25 cellular contexts compared by ENCODE assay signal in genomic region chr12:116614194-116614885, GRCh38. TPM values are rescaled to one million over a fixed set of nuclear protein-coding genes. Genes with fewer than 3 reads are reported as not detected.
"Had no signal": no experiment of that assay in that cellular context is flagged by ENCODE, and none has a peak within 500 bp of the region (broad histone marks: within the 10 kb centered on the region; RNA-seq: fewer than 3 reads in every experiment).

No MANE protein-coding gene starts in this region.

- H3K9me3 Mint-ChIP-seq: activated CD4-positive, alpha-beta memory T cell treated with anti-CD3 and anti-CD28 coated beads for 36 hours; activated CD4-positive, alpha-beta T cell treated with anti-CD3 and anti-CD28 coated beads, Interleukin-2, amount 10 ng/mL, durations not matched to agents 24 days and 14 days; activated naive CD4-positive, alpha-beta T cell treated with anti-CD3 and anti-CD28 coated beads, Interleukin-2, amount 50 U/mL, for 24 hours; activated naive CD8-positive, alpha-beta T cell treated with anti-CD3 and anti-CD28 coated beads, Interleukin-2, amount 50 U/mL, for 24 hours; natural killer cell treated with Interleukin-12 subunit alpha and Interleukin-12 subunit beta and Interleukin-15 and Interleukin-18, amount 100 ng/mL, for 72 hours; stimulated activated effector memory CD8-positive, alpha-beta T cell treated with anti-CD3 and anti-CD28 coated beads, Interleukin-12 subunit alpha, Interleukin-12 subunit beta, amount 100 ng/mL, for 72 hours; stimulated activated naive CD8-positive, alpha-beta T cell treated with anti-CD3 and anti-CD28 coated beads, Interleukin-15, Interleukin-2, amounts not matched to agents 100 ng/mL and 50 ng/mL, for 24 hours; type B pancreatic cell had no signal

- H3K4me3 ChIP-seq: esophagus muscularis mucosa, mucosa of descending colon, skin epidermis, thoracic aorta, uterus had no signal

- H3K27ac ChIP-seq: esophagus muscularis mucosa, skin epidermis, thoracic aorta, uterus had no signal

- H3K36me3 Mint-ChIP-seq: activated CD4-positive, alpha-beta memory T cell treated with anti-CD3 and anti-CD28 coated beads for 36 hours; activated naive CD4-positive, alpha-beta T cell treated with anti-CD3 and anti-CD28 coated beads, Interleukin-2, amount 50 U/mL, for 24 hours; natural killer cell treated with Interleukin-12 subunit alpha and Interleukin-12 subunit beta and Interleukin-15 and Interleukin-18, amount 100 ng/mL, for 72 hours; stimulated activated effector memory CD8-positive, alpha-beta T cell treated with anti-CD3 and anti-CD28 coated beads, Interleukin-12 subunit alpha, Interleukin-12 subunit beta, amount 100 ng/mL, for 72 hours; type B pancreatic cell had no signal

- H3K27me3 ChIP-seq: esophagus muscularis mucosa, uterus had no signal

- H3K9me3 ChIP-seq: esophagus muscularis mucosa, mucosa of descending colon, thoracic aorta, uterus had no signal

- H3K27ac Mint-ChIP-seq: activated CD4-positive, alpha-beta memory T cell treated with anti-CD3 and anti-CD28 coated beads for 36 hours; activated CD4-positive, alpha-beta T cell treated with anti-CD3 and anti-CD28 coated beads, Interleukin-2, amount 10 ng/mL, durations not matched to agents 24 days and 14 days; activated naive CD4-positive, alpha-beta T cell treated with anti-CD3 and anti-CD28 coated beads, Interleukin-2, amount 50 U/mL, for 24 hours; activated naive CD8-positive, alpha-beta T cell treated with anti-CD3 and anti-CD28 coated beads, Interleukin-2, amount 50 U/mL, for 24 hours; natural killer cell treated with Interleukin-12 subunit alpha and Interleukin-12 subunit beta and Interleukin-15 and Interleukin-18, amount 100 ng/mL, for 72 hours; stimulated activated effector memory CD8-positive, alpha-beta T cell treated with anti-CD3 and anti-CD28 coated beads, Interleukin-12 subunit alpha, Interleukin-12 subunit beta, amount 100 ng/mL, for 72 hours; stimulated activated naive CD8-positive, alpha-beta T cell treated with anti-CD3 and anti-CD28 coated beads, Interleukin-15, Interleukin-2, amounts not matched to agents 100 ng/mL and 50 ng/mL, for 24 hours; type B pancreatic cell had no signal

- H3K36me3 ChIP-seq: esophagus muscularis mucosa, thoracic aorta, uterus had no signal

- H3K4me3 Mint-ChIP-seq: activated CD4-positive, alpha-beta memory T cell treated with anti-CD3 and anti-CD28 coated beads for 36 hours; activated CD4-positive, alpha-beta T cell treated with anti-CD3 and anti-CD28 coated beads, Interleukin-2, amount 10 ng/mL, durations not matched to agents 24 days and 14 days; activated naive CD4-positive, alpha-beta T cell treated with anti-CD3 and anti-CD28 coated beads, Interleukin-2, amount 50 U/mL, for 24 hours; activated naive CD8-positive, alpha-beta T cell treated with anti-CD3 and anti-CD28 coated beads, Interleukin-2, amount 50 U/mL, for 24 hours; natural killer cell treated with Interleukin-12 subunit alpha and Interleukin-12 subunit beta and Interleukin-15 and Interleukin-18, amount 100 ng/mL, for 72 hours; stimulated activated effector memory CD8-positive, alpha-beta T cell treated with anti-CD3 and anti-CD28 coated beads, Interleukin-12 subunit alpha, Interleukin-12 subunit beta, amount 100 ng/mL, for 72 hours; stimulated activated naive CD8-positive, alpha-beta T cell treated with anti-CD3 and anti-CD28 coated beads, Interleukin-15, Interleukin-2, amounts not matched to agents 100 ng/mL and 50 ng/mL, for 24 hours; type B pancreatic cell had no signal

- DNase-seq: activated CD4-positive, alpha-beta memory T cell treated with anti-CD3 and anti-CD28 coated beads for 36 hours; activated CD4-positive, alpha-beta T cell treated with anti-CD3 and anti-CD28 coated beads, Interleukin-2, amount 10 ng/mL, durations not matched to agents 24 days and 14 days; activated CD4-positive, CD25-positive, alpha-beta regulatory T cell treated with anti-CD3 and anti-CD28 coated beads, Interleukin-2, amount 50 U/mL, for 72 hours; activated CD8-positive, alpha-beta memory T cell treated with anti-CD3 and anti-CD28 coated beads, Interleukin-2, amount 50 U/mL, for 4 hours; activated gamma-delta T cell; activated naive CD8-positive, alpha-beta T cell treated with anti-CD3 and anti-CD28 coated beads, Interleukin-2, amount 50 U/mL, for 24 hours; activated T-cell treated with anti-CD3 and anti-CD28 coated beads, Interleukin-2, amount 50 U/mL, for 1 hour; amygdala; dermis blood vessel endothelial cell; effector CD4-positive, alpha-beta T cell; islet precursor cell; left ventricle myocardium superior; mucosa of descending colon; stimulated activated CD4-positive, alpha-beta T cell treated with anti-CD3 and anti-CD28 coated beads, Interleukin-4, amount 100 ng/mL, for 24 hours; T-helper 9 cell; uterus had no signal

- H3K4me1 Mint-ChIP-seq: activated naive CD4-positive, alpha-beta T cell treated with anti-CD3 and anti-CD28 coated beads, Interleukin-2, amount 50 U/mL, for 24 hours; activated naive CD8-positive, alpha-beta T cell treated with anti-CD3 and anti-CD28 coated beads, Interleukin-2, amount 50 U/mL, for 24 hours; stimulated activated effector memory CD8-positive, alpha-beta T cell treated with anti-CD3 and anti-CD28 coated beads, Interleukin-12 subunit alpha, Interleukin-12 subunit beta, amount 100 ng/mL, for 72 hours had no signal

- H3K27me3 Mint-ChIP-seq: activated naive CD4-positive, alpha-beta T cell treated with anti-CD3 and anti-CD28 coated beads, Interleukin-2, amount 50 U/mL, for 24 hours; activated naive CD8-positive, alpha-beta T cell treated with anti-CD3 and anti-CD28 coated beads, Interleukin-2, amount 50 U/mL, for 24 hours; stimulated activated naive CD8-positive, alpha-beta T cell treated with anti-CD3 and anti-CD28 coated beads, Interleukin-15, Interleukin-2, amounts not matched to agents 100 ng/mL and 50 ng/mL, for 24 hours had no signal

- ATAC-seq: activated naive CD8-positive, alpha-beta T cell treated with anti-CD3 and anti-CD28 coated beads, Interleukin-2, amount 50 U/mL, for 24 hours; left ventricle myocardium superior; mucosa of descending colon; natural killer cell treated with Interleukin-12 subunit alpha and Interleukin-12 subunit beta and Interleukin-15 and Interleukin-18, amount 100 ng/mL, for 72 hours; sciatic nerve; stimulated activated effector memory CD8-positive, alpha-beta T cell treated with anti-CD3 and anti-CD28 coated beads, Interleukin-12 subunit alpha, Interleukin-12 subunit beta, amount 100 ng/mL, for 72 hours had no signal

RNA-seq across cellular contexts. Expression of gene MAP1LC3B2, which starts 55.2 kb away (rescaled TPM):
- total RNA-seq: dermis blood vessel endothelial cell had no signal
